Comparison of ENCODE assay signal across 1 cellular context in the genomic region with DNA sequence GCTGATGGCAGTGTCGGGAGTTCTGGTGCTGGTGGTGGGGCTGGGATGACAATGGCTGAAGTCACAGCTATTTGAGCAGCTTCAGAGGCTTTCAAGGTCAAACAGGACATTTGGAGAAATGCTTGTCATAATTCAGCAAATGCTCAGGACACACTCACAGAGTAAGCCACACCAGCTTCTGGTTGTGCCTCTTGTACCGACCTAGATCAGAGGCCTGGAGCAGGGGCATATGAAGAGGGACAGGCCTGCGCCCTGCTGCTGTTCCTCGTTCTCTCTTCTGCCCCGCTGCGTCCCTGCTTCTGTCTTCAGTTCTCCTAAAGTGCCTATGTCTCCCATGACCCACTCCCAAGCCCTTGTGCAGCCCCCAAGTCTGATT.
A peak's percentile ranks its signal among the peaks of the same experiment; 100 is the strongest.
TF ChIP-seq lines count a peak whose summit lies in the region.

No MANE protein-coding gene starts in this region.

TF ChIP-seq in K562, 482 proteins besides CTCF, POLR2A, EP300 and RAD21:
- TF ChIP-seq FOXP1 (CRISPR knock-in tag; IDR thresholded peaks at IDR 0.05), result 0 out of 2 replicates have a peak, but pooled peaks have one; percentile 3
- TF ChIP-seq CAMTA2 (CRISPR knock-in tag; conservative IDR thresholded peaks at IDR 0.05), result no peak
- TF ChIP-seq ESRRA (IDR thresholded peaks at IDR 0.05; ENCODE audit: borderline replicate concordance, low read depth), result peak; percentile 82
TF ChIP-seq in K562: peak in this region for 2.
